ENCODE assay signal across 19 cellular contexts in genomic region chr11:72630104-72630852, GRCh38. TPM values are rescaled to one million over a fixed set of nuclear protein-coding genes. Genes with fewer than 3 reads are reported as not detected.
DNase-seq lines count a peak whose midpoint lies in the region; ATAC-seq and TF ChIP-seq lines count a peak whose summit lies in the region.
"Had no signal": no experiment of that assay in that cellular context is flagged by ENCODE, and none has a peak within 500 bp of the region (broad histone marks: within the 10 kb centered on the region; RNA-seq: fewer than 3 reads in every experiment).

No MANE protein-coding gene starts in this region.

- TF ChIP-seq CTCF in GM13976 (IDR thresholded peaks at IDR 0.05; ENCODE audit: borderline replicate concordance, control extremely low read depth, extremely low read depth, insufficient read depth, missing control alignments) (no peak), glutamatergic neuron (IDR thresholded peaks at IDR 0.05; ENCODE audit: partially characterized antibody, unreplicated experiment) (no peak), Caco-2 (IDR thresholded peaks at IDR 0.05; ENCODE audit: insufficient read depth in 1 of 2, low read depth in 1 of 2, low read length in 1 of 2, severe bottlenecking in 1 of 2, unreplicated experiment in 1 of 2) (no peak)

- H3K4me1 Mint-ChIP-seq in T-helper 17 cell: peaks cover 7% of the 10 kb centered on the region
- peaks cover 26% of the 10 kb centered on the region for H3K4me1 Mint-ChIP-seq in glutamatergic neuron (ENCODE audit: low read depth, unreplicated experiment)
- peaks cover 15% of the 10 kb centered on the region for H3K4me1 Mint-ChIP-seq in Caco-2 (ENCODE audit: low read depth, unreplicated experiment)
- H3K4me1 Mint-ChIP-seq in activated T-helper 2 cell treated with anti-CD3 and anti-CD28 coated beads, Interferon-gamma antibody, Interleukin-2, Interleukin-4, amounts not matched to agents 10 μg/mL and 5 μg/mL and 100 μg/mL, durations not matched to agents 14 hours and 24 hours and 36 hours (ENCODE audit: low read depth): no peaks in the 10 kb centered on the region
- H3K4me1 Mint-ChIP-seq: activated naive CD8-positive, alpha-beta T cell treated with anti-CD3 and anti-CD28 coated beads for 36 hours had no signal

- no peak overlapping the region for H3K4me3 ChIP-seq in rectal smooth muscle tissue (ENCODE audit: low read length)
- H3K4me3 ChIP-seq in Caco-2 (ENCODE audit: low read depth, low read length): no peak overlapping the region
- H3K4me3 ChIP-seq: GM23248, tibial nerve had no signal

- H3K4me1 ChIP-seq in rectal smooth muscle tissue (ENCODE audit: control insufficient read depth, insufficient read depth, low read length): peaks cover 65% of the 10 kb centered on the region
- H3K4me1 ChIP-seq in Caco-2: peaks cover 6% of the 10 kb centered on the region

- H3K27ac Mint-ChIP-seq in T-helper 17 cell (peak overlapping the region; percentile 49), glutamatergic neuron (ENCODE audit: unreplicated experiment) (peak overlapping the region; percentile 15), Caco-2 (ENCODE audit: unreplicated experiment) (no peak overlapping the region)
- H3K27ac Mint-ChIP-seq in activated T-helper 2 cell treated with anti-CD3 and anti-CD28 coated beads, Interferon-gamma antibody, Interleukin-2, Interleukin-4, amounts not matched to agents 10 μg/mL and 5 μg/mL and 100 μg/mL, durations not matched to agents 14 hours and 24 hours and 36 hours: no peak overlapping the region
- H3K27ac Mint-ChIP-seq: activated naive CD8-positive, alpha-beta T cell treated with anti-CD3 and anti-CD28 coated beads for 36 hours had no signal

- H3K9me3 ChIP-seq in T-helper 17 cell (ENCODE audit: control insufficient read depth, low read length, poor library complexity, severe bottlenecking) (no peaks in the 10 kb centered on the region), Caco-2 (no peaks in the 10 kb centered on the region)
- H3K9me3 ChIP-seq: tibial nerve had no signal

- H3K9ac ChIP-seq in rectal smooth muscle tissue (ENCODE audit: low read length): no peak overlapping the region
- H3K9ac ChIP-seq: GM23248 had no signal

- BruUV-seq in Caco-2 (replicated peaks; lab: Mats Ljungman, UMichigan): no TSS peak

- peak overlapping the region; percentile 91 for H3K27ac ChIP-seq in rectal smooth muscle tissue (ENCODE audit: low read depth, low read length)
- H3K27ac ChIP-seq: GM23248, RWPE1 had no signal

- H3K9me3 Mint-ChIP-seq in glutamatergic neuron (ENCODE audit: unreplicated experiment) (peaks cover 9% of the 10 kb centered on the region), Caco-2 (ENCODE audit: unreplicated experiment) (no peaks in the 10 kb centered on the region)
- H3K9me3 Mint-ChIP-seq in activated T-helper 2 cell treated with anti-CD3 and anti-CD28 coated beads, Interferon-gamma antibody, Interleukin-2, Interleukin-4, amounts not matched to agents 10 μg/mL and 5 μg/mL and 100 μg/mL, durations not matched to agents 14 hours and 24 hours and 36 hours: no peaks in the 10 kb centered on the region
- H3K9me3 Mint-ChIP-seq: activated naive CD8-positive, alpha-beta T cell treated with anti-CD3 and anti-CD28 coated beads for 36 hours; naive B cell had no signal

- POLR2A ChIA-PET in Caco-2 (lab: Charles Lee): no interaction called here

- ATAC-seq in T-helper 17 cell (no peak), GM18867 (IDR thresholded peaks at IDR 0.05; ENCODE audit: unreplicated experiment) (no peak)

- in situ Hi-C loops in GM13976 (cut with MboI; ENCODE audit: low sequenced_read_pairs, unreplicated experiment): no loop called here

- CTCF ChIA-PET in Caco-2 (lab: Charles Lee): interaction anchor here (0.6 to 1.1 kb wide), 5 partner anchors 31 to 1018 kb away, joined by 3 to 4 read pairs (median 3); no protein-coding TSS in a partner anchor

- H3K36me3 ChIP-seq in rectal smooth muscle tissue (ENCODE audit: control insufficient read depth, insufficient read depth, low read length): no peaks in the 10 kb centered on the region
- H3K36me3 ChIP-seq in Caco-2 (ENCODE audit: control insufficient read depth, insufficient read depth, low read length): no peaks in the 10 kb centered on the region
- H3K36me3 ChIP-seq: tibial nerve had no signal

- intact Hi-C loops in Caco-2 (cut with micrococcal nuclease; ENCODE audit: unreplicated experiment): no loop called here
- intact Hi-C loops in activated T-helper 2 cell treated with anti-CD3 and anti-CD28 coated beads, Interferon-gamma antibody, Interleukin-2, Interleukin-4, amounts not matched to agents 10 μg/mL and 5 μg/mL and 100 μg/mL, durations not matched to agents 14 hours and 24 hours and 36 hours (cut with micrococcal nuclease): no loop called here

- H3K27me3 Mint-ChIP-seq in T-helper 17 cell: peaks cover 34% of the 10 kb centered on the region
- peaks cover 13% of the 10 kb centered on the region for H3K27me3 Mint-ChIP-seq in glutamatergic neuron (ENCODE audit: unreplicated experiment)
- H3K27me3 Mint-ChIP-seq in Caco-2 (ENCODE audit: insufficient read depth, unreplicated experiment): peaks cover 16% of the 10 kb centered on the region
- H3K27me3 Mint-ChIP-seq in activated T-helper 2 cell treated with anti-CD3 and anti-CD28 coated beads, Interferon-gamma antibody, Interleukin-2, Interleukin-4, amounts not matched to agents 10 μg/mL and 5 μg/mL and 100 μg/mL, durations not matched to agents 14 hours and 24 hours and 36 hours (ENCODE audit: low read depth): peaks cover 5% of the 10 kb centered on the region

- H3K4me3 Mint-ChIP-seq in T-helper 17 cell (no peak overlapping the region), glutamatergic neuron (ENCODE audit: unreplicated experiment) (peak overlapping the region; percentile 46), Caco-2 (ENCODE audit: unreplicated experiment) (no peak overlapping the region)
- H3K4me3 Mint-ChIP-seq in activated T-helper 2 cell treated with anti-CD3 and anti-CD28 coated beads, Interferon-gamma antibody, Interleukin-2, Interleukin-4, amounts not matched to agents 10 μg/mL and 5 μg/mL and 100 μg/mL, durations not matched to agents 14 hours and 24 hours and 36 hours (ENCODE audit: low read depth): no peak overlapping the region
- H3K4me3 Mint-ChIP-seq: activated naive CD8-positive, alpha-beta T cell treated with anti-CD3 and anti-CD28 coated beads for 36 hours had no signal

- DNase-seq in GM13976 (ENCODE audit: low spot score) (peak; percentile 57), T-helper 17 cell (no peak), glutamatergic neuron (no peak), NCI-H345 (lab: John Stamatoyannopoulos, UW) (no peak), Caco-2 (no peak)
- no peak for DNase-seq in activated T-helper 2 cell treated with anti-CD3 and anti-CD28 coated beads, Interferon-gamma antibody, Interleukin-2, Interleukin-4, amounts not matched to agents 10 μg/mL and 5 μg/mL and 100 μg/mL, durations not matched to agents 14 hours and 24 hours and 36 hours (ENCODE audit: low spot score)
- DNase-seq: activated CD4-positive, alpha-beta T cell treated with anti-CD3 and anti-CD28 coated beads for 1 hour; activated CD8-positive, alpha-beta memory T cell treated with anti-CD3 and anti-CD28 coated beads, Interleukin-2, amount 50 U/mL, for 48 hours; activated naive CD8-positive, alpha-beta T cell treated with anti-CD3 and anti-CD28 coated beads for 36 hours; GM23248; kidney glomerular epithelial cell; naive B cell; NCI-H2081 treated with DMSO at 0.1 percent for 48 hours; stimulated activated CD4-positive, alpha-beta T cell treated with anti-CD3 and anti-CD28 coated beads, Interleukin-2, amount 100 ng/mL, for 24 hours; T-helper 2 cell had no signal

- H3K36me3 Mint-ChIP-seq in T-helper 17 cell (ENCODE audit: low read depth) (peaks cover 6% of the 10 kb centered on the region), glutamatergic neuron (ENCODE audit: unreplicated experiment) (no peaks in the 10 kb centered on the region), Caco-2 (ENCODE audit: insufficient read depth, unreplicated experiment) (no peaks in the 10 kb centered on the region)
- no peaks in the 10 kb centered on the region for H3K36me3 Mint-ChIP-seq in activated T-helper 2 cell treated with anti-CD3 and anti-CD28 coated beads, Interferon-gamma antibody, Interleukin-2, Interleukin-4, amounts not matched to agents 10 μg/mL and 5 μg/mL and 100 μg/mL, durations not matched to agents 14 hours and 24 hours and 36 hours (ENCODE audit: low read depth)
- H3K36me3 Mint-ChIP-seq: activated naive CD8-positive, alpha-beta T cell treated with anti-CD3 and anti-CD28 coated beads for 36 hours; naive B cell had no signal

- H3K27me3 ChIP-seq in rectal smooth muscle tissue (ENCODE audit: control insufficient read depth, insufficient read depth, low read length): no peaks in the 10 kb centered on the region
- H3K27me3 ChIP-seq in Caco-2 (replicated peaks; ENCODE audit: control insufficient read depth, insufficient read depth, low read length): no peaks in the 10 kb centered on the region; the same call in 1 of the 2 replicates
- H3K27me3 ChIP-seq: tibial nerve had no signal

RNA-seq across cellular contexts. Expression of gene PDE2A, which starts 43.9 kb away (rescaled TPM):
- total RNA-seq in T-helper 17 cell (1 to 10 TPM; 2.7 to 4.9 TPM), glutamatergic neuron (ENCODE audit: unreplicated experiment) (16.9 TPM), Caco-2 (2022) (1.2 and 1.4 TPM in 2 replicates)
- 0.44 and 0.62 TPM in 2 replicates for total RNA-seq in activated T-helper 2 cell treated with anti-CD3 and anti-CD28 coated beads, Interferon-gamma antibody, Interleukin-2, Interleukin-4, amounts not matched to agents 10 μg/mL and 5 μg/mL and 100 μg/mL, durations not matched to agents 14 hours and 24 hours and 36 hours

Comparison
In these comparisons a context has a peak if more than half of its experiments do, and no peak if none do; other contexts are left out.
1. H3K27ac Mint-ChIP-seq: peak in T-helper 17 cell (single experiment) and glutamatergic neuron (single experiment); none in Caco-2 (single experiment) and activated T-helper 2 cell treated with anti-CD3 and anti-CD28 coated beads, Interferon-gamma antibody, Interleukin-2, Interleukin-4, amounts not matched to agents 10 μg/mL and 5 μg/mL and 100 μg/mL, durations not matched to agents 14 hours and 24 hours and 36 hours (single experiment).